In the genomic region with DNA sequence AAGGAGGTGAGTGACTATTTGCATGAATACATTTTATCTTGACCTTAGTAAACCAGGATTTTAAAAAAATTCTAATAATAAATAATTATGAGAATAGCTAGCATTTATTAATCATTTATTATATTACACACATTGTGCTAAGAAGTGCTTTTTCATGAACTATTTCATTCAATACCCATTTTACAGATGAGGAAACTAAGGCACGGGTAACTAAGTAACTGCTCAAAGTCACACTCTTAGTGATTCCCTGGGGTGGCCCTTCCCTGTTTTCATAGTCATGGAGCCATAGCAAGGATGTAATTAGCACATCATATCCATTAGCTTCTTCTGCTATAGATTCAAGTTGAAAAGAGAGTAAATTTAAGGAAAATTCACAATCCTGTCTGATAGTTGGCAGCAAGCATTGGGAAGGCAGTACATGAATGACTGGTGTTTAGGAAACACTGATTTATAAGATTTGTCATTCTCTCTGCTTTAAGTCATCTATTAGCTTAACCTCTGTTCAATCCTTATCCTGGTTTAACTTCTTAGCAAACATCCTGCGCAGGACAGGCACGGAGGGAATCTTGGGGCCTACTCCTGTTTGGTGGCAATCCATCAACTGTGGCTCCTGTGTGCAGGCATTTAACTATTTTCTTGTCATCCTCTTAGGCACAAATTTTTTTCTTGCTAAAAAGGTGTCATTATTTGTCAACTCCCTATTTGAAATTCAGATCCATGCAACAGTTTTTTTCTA, we compare ENCODE assay signal across 1 cellular context.
TF ChIP-seq lines count a peak whose summit lies in the region.

No MANE protein-coding gene starts in this region.

TF ChIP-seq in K562, 482 proteins besides CTCF, POLR2A, EP300 and RAD21:
- TF ChIP-seq USF1 (CRISPR knock-in tag; IDR thresholded peaks at IDR 0.05) (no peak), RBM25 (IDR thresholded peaks at IDR 0.05; ENCODE audit: low read depth, low read length, severe bottlenecking) (peak; percentile 73)
